Comparison of ENCODE assay signal across 18 cellular contexts in genomic region chr1:40197656-40198055, GRCh38. TPM values are rescaled to one million over a fixed set of nuclear protein-coding genes. Genes with fewer than 3 reads are reported as not detected.
DNase-seq lines count a peak whose midpoint lies in the region; ATAC-seq, FAIRE-seq and TF ChIP-seq lines count a peak whose summit lies in the region.
"Had no signal": no experiment of that assay in that cellular context is flagged by ENCODE, and none has a peak within 500 bp of the region (broad histone marks: within the 10 kb centered on the region; RNA-seq: fewer than 3 reads in every experiment).

No MANE protein-coding gene starts in this region.

- H3K9ac ChIP-seq in astrocyte (ENCODE audit: low read length): no peak overlapping the region

- peak; percentile 35 for TF ChIP-seq CTCF in DOHH2 (IDR thresholded peaks at IDR 0.05; ENCODE audit: low read depth, low read length, poor library complexity, severe bottlenecking)
- TF ChIP-seq CTCF in HFFc6 (IDR thresholded peaks at IDR 0.05): peak; percentile 48
- peak; percentile 19 for TF ChIP-seq CTCF in astrocyte (IDR thresholded peaks at IDR 0.05; ENCODE audit: insufficient read depth, low read depth, low read length)
- peak; percentile 34 for TF ChIP-seq CTCF in neural crest cell (conservative IDR thresholded peaks at IDR 0.05)

- H3K9me2 ChIP-seq in DOHH2 (replicated peaks; ENCODE audit: control insufficient read depth, low read length): no peaks in the 10 kb centered on the region

- H3K36me3 ChIP-seq in DOHH2 (ENCODE audit: control insufficient read depth, low read length) (peaks cover 50% of the 10 kb centered on the region), astrocyte (ENCODE audit: insufficient read depth, low read length) (peaks cover 13% of the 10 kb centered on the region)

- H3K4me2 ChIP-seq in DOHH2 (ENCODE audit: low read length): no peak overlapping the region
- no peak overlapping the region for H3K4me2 ChIP-seq in astrocyte (ENCODE audit: low read length)

- no peak for DNase-seq in HFFc6
- no peak for DNase-seq in astrocyte (ENCODE audit: low read depth)
- DNase-seq in neural crest cell (ENCODE audit: low read depth, low spot score): no peak
- no peak for DNase-seq in SHP77 treated with DMSO at 0.1 percent for 48 hours (lab: John Stamatoyannopoulos, UW)
- DNase-seq in COLO668 (lab: John Stamatoyannopoulos, UW; ENCODE audit: unreplicated experiment): no peak
- DNase-seq: activated CD4-positive, alpha-beta memory T cell treated with anti-CD3 and anti-CD28 coated beads, Interleukin-2, amount 10 ng/mL, durations not matched to agents 7 days and 5 days; COR-L47; HCEC 1CT; KG1; left ventricle myocardium inferior; naive B cell; NCI-H187 treated with DMSO at 0.1 percent for 48 hours; NCI-H526 treated with DMSO at 0.1 percent for 48 hours had no signal

- H3K27ac Mint-ChIP-seq in HFFc6 (no peak overlapping the region), astrocyte (ENCODE audit: unreplicated experiment) (no peak overlapping the region), neural crest cell (ENCODE audit: unreplicated experiment) (no peak overlapping the region)
- H3K27ac Mint-ChIP-seq: activated CD4-positive, alpha-beta memory T cell treated with anti-CD3 and anti-CD28 coated beads, Interleukin-2, amount 10 ng/mL, durations not matched to agents 7 days and 5 days had no signal

- FAIRE-seq in astrocyte (lab: Jason Lieb, UNC): no peak

- H3K79me2 ChIP-seq in DOHH2 (ENCODE audit: control insufficient read depth, low read length) (no peaks in the 10 kb centered on the region), astrocyte (ENCODE audit: insufficient read depth, low read length) (no peaks in the 10 kb centered on the region)

- H3K4me1 Mint-ChIP-seq in HFFc6 (ENCODE audit: low read depth) (peaks cover 11% of the 10 kb centered on the region), astrocyte (ENCODE audit: low read depth, unreplicated experiment) (no peaks in the 10 kb centered on the region), neural crest cell (no peaks in the 10 kb centered on the region)

- H4K20me1 ChIP-seq in DOHH2 (ENCODE audit: control insufficient read depth, insufficient read depth, low read depth, low read length): no peaks in the 10 kb centered on the region; the same call in 1 of the 2 replicates
- peaks cover 5% of the 10 kb centered on the region for H4K20me1 ChIP-seq in astrocyte (ENCODE audit: insufficient read depth, low read length)

- no peak for ATAC-seq in HG02885 (IDR thresholded peaks at IDR 0.05; ENCODE audit: poor library complexity, unreplicated experiment)
- ATAC-seq: Right ventricle myocardium inferior had no signal

- H3K4me3 Mint-ChIP-seq in HFFc6 (no peak overlapping the region), astrocyte (ENCODE audit: unreplicated experiment) (no peak overlapping the region), neural crest cell (no peak overlapping the region)
- H3K4me3 Mint-ChIP-seq: activated CD4-positive, alpha-beta memory T cell treated with anti-CD3 and anti-CD28 coated beads, Interleukin-2, amount 10 ng/mL, durations not matched to agents 7 days and 5 days; naive B cell had no signal

- no peak overlapping the region for H2AFZ ChIP-seq in astrocyte (ENCODE audit: low read depth, low read length)

- H3K9me3 Mint-ChIP-seq in HFFc6 (no peaks in the 10 kb centered on the region), astrocyte (ENCODE audit: unreplicated experiment) (no peaks in the 10 kb centered on the region), neural crest cell (no peaks in the 10 kb centered on the region)
- H3K9me3 Mint-ChIP-seq: activated CD4-positive, alpha-beta memory T cell treated with anti-CD3 and anti-CD28 coated beads, Interleukin-2, amount 10 ng/mL, durations not matched to agents 7 days and 5 days; naive B cell had no signal

- H3K4me3 ChIP-seq in DOHH2 (ENCODE audit: low read length) (no peak overlapping the region), astrocyte (ENCODE audit: insufficient read depth, low read depth, low read length) (no peak overlapping the region)
- H3K4me3 ChIP-seq: left ventricle myocardium inferior had no signal

- H3K9me3 ChIP-seq in DOHH2 (ENCODE audit: control insufficient read depth, insufficient read depth, low read length) (no peaks in the 10 kb centered on the region), astrocyte (ENCODE audit: insufficient read depth, low read depth, low read length) (no peaks in the 10 kb centered on the region)
- H3K9me3 ChIP-seq: left ventricle myocardium inferior had no signal

- H3K4me1 ChIP-seq in DOHH2 (ENCODE audit: control insufficient read depth, low read length): no peaks in the 10 kb centered on the region
- H3K4me1 ChIP-seq in astrocyte (ENCODE audit: insufficient read depth, low read length): no peaks in the 10 kb centered on the region

- H3K27me3 ChIP-seq in DOHH2 (ENCODE audit: control insufficient read depth, low read length) (no peaks in the 10 kb centered on the region), astrocyte (ENCODE audit: insufficient read depth, low read length) (no peaks in the 10 kb centered on the region)

- no peaks in the 10 kb centered on the region for H3K27me3 Mint-ChIP-seq in HFFc6 (ENCODE audit: insufficient read depth)
- no peaks in the 10 kb centered on the region for H3K27me3 Mint-ChIP-seq in astrocyte (ENCODE audit: low read depth, unreplicated experiment)
- H3K27me3 Mint-ChIP-seq in neural crest cell (ENCODE audit: low read depth): no peaks in the 10 kb centered on the region
- H3K27me3 Mint-ChIP-seq: activated CD4-positive, alpha-beta memory T cell treated with anti-CD3 and anti-CD28 coated beads, Interleukin-2, amount 10 ng/mL, durations not matched to agents 7 days and 5 days; naive B cell had no signal

- peaks cover 6% of the 10 kb centered on the region for H3F3A ChIP-seq in DOHH2 (ENCODE audit: control insufficient read depth, insufficient read depth)

- peaks cover 8% of the 10 kb centered on the region; the same call in 1 of the 2 replicates for H3K36me3 Mint-ChIP-seq in HFFc6 (ENCODE audit: low read depth)
- no peaks in the 10 kb centered on the region for H3K36me3 Mint-ChIP-seq in astrocyte (ENCODE audit: low read depth, unreplicated experiment)
- H3K36me3 Mint-ChIP-seq in neural crest cell (ENCODE audit: low read depth): no peaks in the 10 kb centered on the region

- no peak overlapping the region for H3K27ac ChIP-seq in DOHH2 (ENCODE audit: low read depth, low read length)
- H3K27ac ChIP-seq in astrocyte (ENCODE audit: low read depth, low read length): no peak overlapping the region
- H3K27ac ChIP-seq: left ventricle myocardium inferior had no signal

RNA-seq across cellular contexts. Expression of gene RLF, which starts 36.5 kb away (rescaled TPM):
- 10 to 100 TPM in 1 of 6 experiments, 1 to 10 TPM in 5; 7.2 to 10.2 (median 8.8) TPM for total RNA-seq in HFFc6 (2021; fragmentation: NEBNext Ultra II Directional; extraction: Animal tissue kit (Norgen Biotek cat#: 25700))
- total RNA-seq in astrocyte: 15.0 and 15.4 TPM in 2 replicates
- 24.0 and 26.5 TPM in 2 replicates for total RNA-seq in neural crest cell

RNA-seq across cellular contexts. Expression of gene TMCO2, which starts 50.1 kb away (rescaled TPM):
- not detected for total RNA-seq in HFFc6 (2021; fragmentation: NEBNext Ultra II Directional; extraction: Animal tissue kit (Norgen Biotek cat#: 25700))
- total RNA-seq in astrocyte: not detected in 2 replicates
- total RNA-seq in neural crest cell: not detected in 2 replicates
- total RNA-seq: activated CD4-positive, alpha-beta memory T cell treated with anti-CD3 and anti-CD28 coated beads, Interleukin-2, amount 10 ng/mL, durations not matched to agents 7 days and 5 days; dermis microvascular lymphatic vessel endothelial cell; left ventricle myocardium inferior; renal cortical epithelial cell; Right ventricle myocardium inferior had no signal
